Comparison of ENCODE assay signal across 9 cellular contexts in genomic region chrX:68146054-68146453, GRCh38.
DNase-seq lines count a peak whose midpoint lies in the region; ATAC-seq and TF ChIP-seq lines count a peak whose summit lies in the region.
"Had no signal": no experiment of that assay in that cellular context is flagged by ENCODE, and none has a peak within 500 bp of the region (broad histone marks: within the 10 kb centered on the region; RNA-seq: fewer than 3 reads in every experiment).

No MANE protein-coding gene starts in this region.

- no peaks in the 10 kb centered on the region for H3K4me1 ChIP-seq in spleen

- intact Hi-C loops in spleen (cut with DNase I; ENCODE audit: low total_unique reads) = no loop called here

- no peak overlapping the region for H3K27ac ChIP-seq in spleen
- H3K27ac ChIP-seq: neutrophil, SK-N-MC had no signal

- H3K4me3 ChIP-seq in spleen = no peak overlapping the region
- H3K4me3 ChIP-seq: SK-N-MC had no signal

- ATAC-seq in GM18868 (IDR thresholded peaks at IDR 0.05; ENCODE audit: unreplicated experiment) (peak; percentile 55), GM21737 (IDR thresholded peaks at IDR 0.05; ENCODE audit: unreplicated experiment) (no peak)

- DNase-seq in NCI-H2196 treated with DMSO at 0.1 percent for 48 hours (lab: John Stamatoyannopoulos, UW; ENCODE audit: unreplicated experiment) (peak; percentile 4), dermis blood vessel endothelial cell (peak; percentile 58), pons (ENCODE audit: low spot score) (peak; percentile 56), spleen (no peak)
- no peak for DNase-seq in activated CD4-positive, alpha-beta T cell treated with anti-CD3 and anti-CD28 coated beads, Interleukin-2, amount 50 U/mL, for 4 hours

- no peaks in the 10 kb centered on the region for H3K36me3 ChIP-seq in spleen
- H3K36me3 ChIP-seq: neutrophil had no signal

- WGBS in spleen, 5 donors = 14 to 31% (median 21%) methylated on average over 2 of the region's 2 CpGs

- no peaks in the 10 kb centered on the region for H3K27me3 ChIP-seq in spleen (replicated peaks in 1 of 7)
- H3K27me3 ChIP-seq: neutrophil had no signal

- TF ChIP-seq CTCF in spleen (IDR thresholded peaks at IDR 0.05 in 8 of 11, conservative IDR thresholded peaks at IDR 0.05 in 3 of 11) = peak in 2 of 11 experiments; percentile 12 to 15

- H3K9me3 ChIP-seq in spleen = no peaks in the 10 kb centered on the region
- H3K9me3 ChIP-seq: neutrophil had no signal

- TF ChIP-seq POLR2A in spleen (IDR thresholded peaks at IDR 0.05) = no peak

Comparison
In these comparisons a context has a peak if more than half of its experiments do, and no peak if none do; other contexts are left out.
1. DNase-seq: peak in NCI-H2196 treated with DMSO at 0.1 percent for 48 hours (single experiment), dermis blood vessel endothelial cell (single experiment) and pons (single experiment); none in activated CD4-positive, alpha-beta T cell treated with anti-CD3 and anti-CD28 coated beads, Interleukin-2, amount 50 U/mL, for 4 hours (0 of 2) and spleen (single experiment).